23 cellular contexts compared by ENCODE assay signal in genomic region chr11:70085815-70086769, GRCh38. TPM values are rescaled to one million over a fixed set of nuclear protein-coding genes. Genes with fewer than 3 reads are reported as not detected.
"Had no signal": no experiment of that assay in that cellular context is flagged by ENCODE, and none has a peak within 500 bp of the region (broad histone marks: within the 10 kb centered on the region; RNA-seq: fewer than 3 reads in every experiment).

No MANE protein-coding gene starts in this region.

- H3K27me3 ChIP-seq: foreskin keratinocyte, testis had no signal

- DNase-seq: activated CD4-positive, alpha-beta memory T cell treated with anti-CD3 and anti-CD28 coated beads for 36 hours; activated CD4-positive, alpha-beta T cell treated with anti-CD3 and anti-CD28 coated beads for 36 hours; activated CD8-positive, alpha-beta memory T cell treated with anti-CD3 and anti-CD28 coated beads, Interleukin-2, amount 10 ng/mL, durations not matched to agents 7 days and 5 days; activated naive CD4-positive, alpha-beta T cell treated with anti-CD3 and anti-CD28 coated beads, Interleukin-2, amount 10 ng/mL, durations not matched to agents 7 days and 5 days; activated T-cell treated with anti-CD3 and anti-CD28 coated beads, Interleukin-2, amount 50 U/mL, for 1 hour; cerebellar nuclear complex; dermis blood vessel endothelial cell; effector memory CD8-positive, alpha-beta T cell; foreskin keratinocyte; mesendoderm; occipital lobe; sigmoid colon; stimulated activated CD4-positive, alpha-beta T cell treated with anti-CD3 and anti-CD28 coated beads, Interleukin-1b, Interleukin-23, amount 100 ng/mL, for 48 hours; stomach; T-helper 1 cell; testis; WERI-Rb-1 had no signal

- H3K4me3 ChIP-seq: left lung, psoas muscle, sigmoid colon, stomach, testis had no signal

- H3K36me3 Mint-ChIP-seq: activated CD4-positive, alpha-beta memory T cell treated with anti-CD3 and anti-CD28 coated beads for 36 hours; activated CD8-positive, alpha-beta memory T cell treated with anti-CD3 and anti-CD28 coated beads, Interleukin-2, amount 10 ng/mL, durations not matched to agents 7 days and 5 days; activated naive CD4-positive, alpha-beta T cell treated with anti-CD3 and anti-CD28 coated beads, Interleukin-2, amount 10 ng/mL, durations not matched to agents 7 days and 5 days; brain; natural killer cell treated with Interleukin-12 subunit alpha and Interleukin-12 subunit beta and Interleukin-15 and Interleukin-18, amount 100 ng/mL, for 72 hours had no signal

- H3K4me1 ChIP-seq: left lung, stomach, testis had no signal

- H3K9me3 ChIP-seq: left lung, psoas muscle, sigmoid colon, stomach, testis had no signal

- H3K4me3 Mint-ChIP-seq: activated CD4-positive, alpha-beta memory T cell treated with anti-CD3 and anti-CD28 coated beads for 36 hours; activated CD4-positive, alpha-beta T cell treated with anti-CD3 and anti-CD28 coated beads for 36 hours; activated CD8-positive, alpha-beta memory T cell treated with anti-CD3 and anti-CD28 coated beads, Interleukin-2, amount 10 ng/mL, durations not matched to agents 7 days and 5 days; activated naive CD4-positive, alpha-beta T cell treated with anti-CD3 and anti-CD28 coated beads, Interleukin-2, amount 10 ng/mL, durations not matched to agents 7 days and 5 days; brain; effector memory CD8-positive, alpha-beta T cell; natural killer cell treated with Interleukin-12 subunit alpha and Interleukin-12 subunit beta and Interleukin-15 and Interleukin-18, amount 100 ng/mL, for 72 hours had no signal

- FAIRE-seq: islet of Langerhans had no signal

- H3K4me1 Mint-ChIP-seq: activated CD4-positive, alpha-beta T cell treated with anti-CD3 and anti-CD28 coated beads for 36 hours; activated CD8-positive, alpha-beta memory T cell treated with anti-CD3 and anti-CD28 coated beads, Interleukin-2, amount 10 ng/mL, durations not matched to agents 7 days and 5 days; activated naive CD4-positive, alpha-beta T cell treated with anti-CD3 and anti-CD28 coated beads, Interleukin-2, amount 10 ng/mL, durations not matched to agents 7 days and 5 days had no signal

- H3K36me3 ChIP-seq: left lung, sigmoid colon, stomach, WERI-Rb-1 had no signal

- H3K9me3 Mint-ChIP-seq: activated CD4-positive, alpha-beta memory T cell treated with anti-CD3 and anti-CD28 coated beads for 36 hours; activated naive CD4-positive, alpha-beta T cell treated with anti-CD3 and anti-CD28 coated beads, Interleukin-2, amount 10 ng/mL, durations not matched to agents 7 days and 5 days; effector memory CD8-positive, alpha-beta T cell; natural killer cell treated with Interleukin-12 subunit alpha and Interleukin-12 subunit beta and Interleukin-15 and Interleukin-18, amount 100 ng/mL, for 72 hours had no signal

- H3K27ac Mint-ChIP-seq: activated CD4-positive, alpha-beta memory T cell treated with anti-CD3 and anti-CD28 coated beads for 36 hours; activated CD4-positive, alpha-beta T cell treated with anti-CD3 and anti-CD28 coated beads for 36 hours; activated CD8-positive, alpha-beta memory T cell treated with anti-CD3 and anti-CD28 coated beads, Interleukin-2, amount 10 ng/mL, durations not matched to agents 7 days and 5 days; activated naive CD4-positive, alpha-beta T cell treated with anti-CD3 and anti-CD28 coated beads, Interleukin-2, amount 10 ng/mL, durations not matched to agents 7 days and 5 days; effector memory CD8-positive, alpha-beta T cell; natural killer cell treated with Interleukin-12 subunit alpha and Interleukin-12 subunit beta and Interleukin-15 and Interleukin-18, amount 100 ng/mL, for 72 hours had no signal

- ATAC-seq: activated CD4-positive, alpha-beta T cell treated with anti-CD3 and anti-CD28 coated beads for 36 hours; activated CD8-positive, alpha-beta memory T cell treated with anti-CD3 and anti-CD28 coated beads, Interleukin-2, amount 10 ng/mL, durations not matched to agents 7 days and 5 days; effector memory CD8-positive, alpha-beta T cell; foreskin keratinocyte; left lung; psoas muscle; SK-N-SH treated with all-trans-retinoic acid at 6 μM for 48 hours had no signal

- H3K27ac ChIP-seq: foreskin keratinocyte, left lung, psoas muscle, stomach, testis, WERI-Rb-1 had no signal

RNA-seq across cellular contexts. Expression of gene ANO1, which starts 8.0 kb away (rescaled TPM):
- total RNA-seq: activated CD4-positive, alpha-beta memory T cell treated with anti-CD3 and anti-CD28 coated beads for 36 hours; activated CD4-positive, alpha-beta T cell treated with anti-CD3 and anti-CD28 coated beads for 36 hours; activated CD8-positive, alpha-beta memory T cell treated with anti-CD3 and anti-CD28 coated beads, Interleukin-2, amount 10 ng/mL, durations not matched to agents 7 days and 5 days; natural killer cell treated with Interleukin-12 subunit alpha and Interleukin-12 subunit beta and Interleukin-15 and Interleukin-18, amount 100 ng/mL, for 72 hours had no signal
